Comparison of ENCODE assay signal across 10 cellular contexts in the genomic region with DNA sequence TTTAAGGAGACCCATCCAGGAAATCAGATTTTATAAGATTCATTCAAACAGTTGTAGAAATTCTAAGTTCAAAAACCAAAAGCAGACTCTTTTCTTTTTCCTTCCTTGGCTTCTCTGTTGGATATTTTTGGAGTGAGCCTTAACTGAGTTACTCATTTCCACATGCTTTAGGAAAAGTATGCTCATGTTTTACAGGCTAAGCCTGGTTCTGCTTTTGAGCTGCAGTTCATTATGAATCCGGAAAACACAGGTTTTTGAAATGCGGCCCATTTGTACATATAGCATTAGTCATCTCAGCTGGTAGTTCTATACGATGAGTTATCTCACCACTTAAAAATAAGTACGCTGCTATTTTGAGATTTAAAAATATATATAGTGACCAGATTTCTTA.
DNase-seq lines count a peak whose midpoint lies in the region; ATAC-seq, FAIRE-seq and TF ChIP-seq lines count a peak whose summit lies in the region.
"Had no signal": no experiment of that assay in that cellular context is flagged by ENCODE, and none has a peak within 500 bp of the region (broad histone marks: within the 10 kb centered on the region; RNA-seq: fewer than 3 reads in every experiment).

No MANE protein-coding gene starts in this region.

- H3K4me3 ChIP-seq in MG63 (peak overlapping the region; percentile 28), breast epithelium (no peak overlapping the region), HepG2 (replicated peaks in 1 of 3; ENCODE audit: insufficient read depth in 1 of 3, low read depth in 2 of 3, low read length in 3 of 3) (peak overlapping the region; percentile 67 to 74 (median 67)), thyroid gland (replicated peaks in 1 of 3) (no peak overlapping the region)
- H3K4me3 ChIP-seq: GM12878 had no signal

- peaks cover 0 to 3% of the 10 kb centered on the region in 2 donors for H3K4me1 ChIP-seq in breast epithelium
- H3K4me1 ChIP-seq in HepG2 (ENCODE audit: insufficient read depth, low read length): peaks cover 79% of the 10 kb centered on the region
- peaks cover 47 to 51% of the 10 kb centered on the region in 2 donors for H3K4me1 ChIP-seq in thyroid gland

- H4K20me1 ChIP-seq in HepG2 (ENCODE audit: insufficient read depth, low read length): no peaks in the 10 kb centered on the region

- H3K9me3 ChIP-seq in MG63 (no peaks in the 10 kb centered on the region), breast epithelium (no peaks in the 10 kb centered on the region), HepG2 (ENCODE audit: low read length) (no peaks in the 10 kb centered on the region), thyroid gland (no peaks in the 10 kb centered on the region)

- H2AFZ ChIP-seq in HepG2 (ENCODE audit: low read length): no peak overlapping the region

- ATAC-seq in HepG2 (no peak), HG02610 (IDR thresholded peaks at IDR 0.05; ENCODE audit: unreplicated experiment) (no peak)
- ATAC-seq: GM12878 had no signal

- TF ChIP-seq CTCF in breast epithelium (IDR thresholded peaks at IDR 0.05): no peak
- no peak for TF ChIP-seq CTCF in HepG2 (CRISPR knock-in tag; IDR thresholded peaks at IDR 0.05)
- no peak for TF ChIP-seq CTCF in thyroid gland (IDR thresholded peaks at IDR 0.05)

- 5% methylated on average over 4 of the region's 4 CpGs for WGBS in HepG2 (ENCODE audit: low lambda C conversion rate)
- WGBS in thyroid gland, 2 donors: 69 to 82% methylated on average over 4 of the region's 4 CpGs

- H3K27ac ChIP-seq in breast epithelium: peak overlapping the region; percentile 77 to 83
- peak overlapping the region; percentile 94 for H3K27ac ChIP-seq in HepG2 (ENCODE audit: extremely low read length, insufficient read depth, low read length)
- peak overlapping the region in 2 of 3 donors; percentile 63 to 93 for H3K27ac ChIP-seq in thyroid gland

- CTCF ChIA-PET in HepG2 (lab: Yijun Ruan, JAX; ENCODE audit: low intra/inter-chr PET ratio, low total read pairs): no interaction called here

- peak; percentile 56 for DNase-seq in MG63
- DNase-seq in breast epithelium (ENCODE audit: low spot score in 2 of 2): no peak
- peak; percentile 59 for DNase-seq in HepG2 (ENCODE audit: low spot score)
- no peak for DNase-seq in thyroid gland
- DNase-seq in activated CD4-positive, alpha-beta T cell treated with anti-CD3 and anti-CD28 coated beads, Interleukin-2, amount 50 U/mL, for 4 hours: no peak
- DNase-seq in GOT3 (lab: John Stamatoyannopoulos, UW): no peak
- DNase-seq: hypothalamus, KG1 had no signal

- BruUV-seq in HepG2 (replicated peaks; lab: Mats Ljungman, UMichigan): no TSS peak

- H3K9ac ChIP-seq in HepG2 (ENCODE audit: insufficient read depth, low read depth, low read length): peak overlapping the region; percentile 85

- H3K36me3 ChIP-seq in MG63: peaks cover 34% of the 10 kb centered on the region
- no peaks in the 10 kb centered on the region for H3K36me3 ChIP-seq in breast epithelium
- peaks cover 5 to 18% of the 10 kb centered on the region in 2 experiments; a peak in 3 of 5 replicates for H3K36me3 ChIP-seq in HepG2 (replicated peaks in 1 of 2; ENCODE audit: control insufficient read depth in 1 of 2, insufficient read depth in 2 of 2, low read length in 2 of 2)
- H3K36me3 ChIP-seq in thyroid gland: no peaks in the 10 kb centered on the region

- TF ChIP-seq RAD21 in HepG2 (CRISPR knock-in tag; IDR thresholded peaks at IDR 0.05): no peak

- peaks cover 78% of the 10 kb centered on the region for H3K79me2 ChIP-seq in HepG2 (ENCODE audit: insufficient read depth, low read length)

- in situ Hi-C loops in HepG2 (cut with HindIII; ENCODE audit: extremely low pct_ligation_motif_present, low pct_unique_long_range_greater_than_20kb): no loop called here

- peak overlapping the region; percentile 87 for H3K4me2 ChIP-seq in HepG2 (ENCODE audit: low read depth, low read length)

- TF ChIP-seq POLR2A in breast epithelium (IDR thresholded peaks at IDR 0.05) (no peak), HepG2 (IDR thresholded peaks at IDR 0.05; ENCODE audit: insufficient read depth in 1 of 2, low read depth in 2 of 2, low read length in 2 of 2) (no peak), thyroid gland (IDR thresholded peaks at IDR 0.05) (no peak)

- POLR2A ChIA-PET in HepG2 (lab: Yijun Ruan, JAX): interaction anchor here (0.7 to 7.1 kb wide), 10 partner anchors 8 to 386 kb away, joined by 3 to 320 read pairs (median 12); no protein-coding TSS in a partner anchor

- FAIRE-seq in HepG2 (lab: Jason Lieb, UNC): no peak
- FAIRE-seq: GM12878 had no signal

- TF ChIP-seq EP300 in HepG2 (IDR thresholded peaks at IDR 0.05; ENCODE audit: low read depth in 2 of 2, low read length in 2 of 2) (no peak), HepG2 (CRISPR knock-in tag; IDR thresholded peaks at IDR 0.05; ENCODE audit: borderline replicate concordance) (no peak)

- H3K27me3 ChIP-seq in MG63: no peaks in the 10 kb centered on the region
- H3K27me3 ChIP-seq in breast epithelium: no peaks in the 10 kb centered on the region
- H3K27me3 ChIP-seq in HepG2 (ENCODE audit: control insufficient read depth in 1 of 2, insufficient read depth in 2 of 2, low read length in 2 of 2): no peaks in the 10 kb centered on the region; a peak in 1 of 5 replicates
- H3K27me3 ChIP-seq in thyroid gland: no peaks in the 10 kb centered on the region

- intact Hi-C loops in breast epithelium (cut with DNase I; ENCODE audit: low total_unique reads): no loop called here
- intact Hi-C loops in HepG2 (cut with micrococcal nuclease; ENCODE audit: unreplicated experiment): no loop called here
- intact Hi-C loops in thyroid gland (cut with DNase I): no loop called here

TF ChIP-seq in HepG2, 621 proteins besides CTCF, POLR2A, EP300 and RAD21 (continues in another document):
- TF ChIP-seq RNF2 (conservative IDR thresholded peaks at IDR 0.05; ENCODE audit: low read depth): no peak
- TF ChIP-seq SP1 (IDR thresholded peaks at IDR 0.05): no peak
- TF ChIP-seq SP1 (CRISPR knock-in tag; IDR thresholded peaks at IDR 0.05): no peak
- no peak for TF ChIP-seq SSRP1 (CRISPR knock-in tag; IDR thresholded peaks at IDR 0.05)
- TF ChIP-seq ZNF710 (CRISPR knock-in tag; IDR thresholded peaks at IDR 0.05; ENCODE audit: borderline replicate concordance): no peak
- TF ChIP-seq ZNF800 (CRISPR knock-in tag; IDR thresholded peaks at IDR 0.05): 0 out of 2 replicates have a peak, but pooled peaks have one; percentile 47
- TF ChIP-seq POLR2G (IDR thresholded peaks at IDR 0.05; ENCODE audit: low read depth, low read length): no peak
- no peak for TF ChIP-seq RFXANK (CRISPR knock-in tag; IDR thresholded peaks at IDR 0.05)
- TF ChIP-seq RXRB (CRISPR knock-in tag; IDR thresholded peaks at IDR 0.05; ENCODE audit: borderline replicate concordance): peak; percentile 5; the same call in 1 of the 2 replicates
- TF ChIP-seq SAP130 (CRISPR knock-in tag; IDR thresholded peaks at IDR 0.05; ENCODE audit: low read depth): peak; percentile 30; the same call in 1 of the 2 replicates
- peak; percentile 60; the same call in 1 of the 2 replicates for TF ChIP-seq RBFOX2 (IDR thresholded peaks at IDR 0.05; ENCODE audit: low read depth, low read length)
- peak; percentile 50; the same call in 1 of the 2 replicates for TF ChIP-seq ZKSCAN8 (CRISPR knock-in tag; IDR thresholded peaks at IDR 0.05; ENCODE audit: borderline replicate concordance)
- peak; percentile 61; the same call in 1 of the 2 replicates for TF ChIP-seq KLF12 (CRISPR knock-in tag; IDR thresholded peaks at IDR 0.05; ENCODE audit: borderline replicate concordance)
- TF ChIP-seq CREM (IDR thresholded peaks at IDR 0.05): no peak
- TF ChIP-seq CREM (CRISPR knock-in tag; IDR thresholded peaks at IDR 0.05): no peak
- TF ChIP-seq FOSL2 (CRISPR knock-in tag; IDR thresholded peaks at IDR 0.05): peak; percentile 44; the same call in 1 of the 2 replicates
- TF ChIP-seq NCOR1 (IDR thresholded peaks at IDR 0.05; ENCODE audit: borderline replicate concordance, low read length): no peak

Comparison
In these comparisons a context has a peak if more than half of its experiments do, and no peak if none do; other contexts are left out.
1. DNase-seq: peak in MG63 (single experiment) and HepG2 (single experiment); none in breast epithelium (0 of 2), thyroid gland (0 of 2), activated CD4-positive, alpha-beta T cell treated with anti-CD3 and anti-CD28 coated beads, Interleukin-2, amount 50 U/mL, for 4 hours (0 of 2) and GOT3 (single experiment).
2. H3K4me3 ChIP-seq: peak in MG63 (single experiment) and HepG2 (3 of 3); none in breast epithelium (0 of 3) and thyroid gland (0 of 3).
3. Peak in every context shown above with its lines, with median percentiles within 50 percentile points of each other: H3K27ac ChIP-seq.